Comparison of ENCODE assay signal across 19 cellular contexts in the genomic region with DNA sequence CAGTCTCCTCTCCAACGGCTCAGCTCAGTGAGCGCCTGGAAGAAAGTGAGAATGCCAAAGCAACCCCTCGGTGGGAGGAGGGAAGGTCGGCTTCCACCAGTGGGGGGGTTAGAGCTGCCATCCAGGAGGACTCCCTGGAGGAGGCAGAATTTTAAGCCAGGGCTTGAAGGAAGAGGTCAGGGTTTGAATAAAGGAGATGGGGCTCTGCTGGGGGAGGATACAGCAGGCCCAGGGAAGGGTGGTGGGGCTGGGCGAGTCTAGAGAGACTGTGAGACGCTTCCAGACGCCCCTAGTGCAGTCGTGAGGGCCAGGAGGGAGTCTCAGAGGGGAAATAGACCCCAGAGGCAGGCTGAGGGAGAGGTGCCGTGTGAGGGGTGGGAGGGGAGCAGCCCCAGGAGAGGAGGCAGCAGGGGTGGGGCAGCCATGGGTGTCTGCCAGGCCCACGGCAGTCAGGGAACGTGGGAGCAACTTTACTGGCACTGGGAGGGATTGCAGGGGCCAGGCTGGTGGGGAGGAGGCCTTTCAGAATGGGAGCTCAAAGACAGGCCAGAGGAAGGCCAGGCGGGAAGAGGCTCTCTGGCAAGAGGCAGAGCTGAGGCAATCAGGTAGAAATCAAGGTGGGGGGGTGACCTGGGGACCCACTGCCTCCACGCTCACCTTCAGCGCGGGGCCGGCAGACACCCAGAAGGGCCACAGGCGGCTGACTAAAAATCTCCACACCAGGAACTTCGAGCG. TPM values are rescaled to one million over a fixed set of nuclear protein-coding genes. Genes with fewer than 3 reads are reported as not detected.
A peak's percentile ranks its signal among the peaks of the same experiment; 100 is the strongest.
DNase-seq lines count a peak whose midpoint lies in the region; ATAC-seq and TF ChIP-seq lines count a peak whose summit lies in the region.
"Had no signal": no experiment of that assay in that cellular context is flagged by ENCODE, and none has a peak within 500 bp of the region (broad histone marks: within the 10 kb centered on the region; RNA-seq: fewer than 3 reads in every experiment).

No MANE protein-coding gene starts in this region.

- H3F3A ChIP-seq in SK-N-SH (replicated peaks; ENCODE audit: insufficient read depth) = no peaks in the 10 kb centered on the region

- H3K4me1 Mint-ChIP-seq in WTC11 = peaks cover 70% of the 10 kb centered on the region
- H3K4me1 Mint-ChIP-seq in nephron = peaks cover 60% of the 10 kb centered on the region
- H3K4me1 Mint-ChIP-seq in type B pancreatic cell (ENCODE audit: unreplicated experiment) = peaks cover 50% of the 10 kb centered on the region

- no peak overlapping the region for H3K9ac ChIP-seq in SK-N-SH

- H3K4me3 ChIP-seq in SK-N-SH (ENCODE audit: low read depth in 2 of 2, low read length in 1 of 2) = no peak overlapping the region
- H3K4me3 ChIP-seq: esophagus squamous epithelium, GM12878, lower lobe of right lung, SJSA1 had no signal

- H3K4me2 ChIP-seq in SK-N-SH = no peak overlapping the region

- no peaks in the 10 kb centered on the region for H3K27me3 Mint-ChIP-seq in WTC11 (ENCODE audit: low read depth)
- peaks cover 4% of the 10 kb centered on the region for H3K27me3 Mint-ChIP-seq in nephron (ENCODE audit: low read depth)
- H3K27me3 Mint-ChIP-seq in type B pancreatic cell = no peaks in the 10 kb centered on the region

- peaks cover 0 to 58% of the 10 kb centered on the region in 2 experiments; a peak in 1 of 4 replicates for H3K4me1 ChIP-seq in SK-N-SH (ENCODE audit: control insufficient read depth in 1 of 2, insufficient read depth in 2 of 2, low read depth in 1 of 2, low read length in 1 of 2)

- no peak for DNase-seq in SK-N-SH
- DNase-seq in WTC11 (ENCODE audit: low spot score) = no peak
- DNase-seq in type B pancreatic cell (ENCODE audit: extremely low spot score, unreplicated experiment) = no peak
- no peak for DNase-seq in stimulated activated naive CD4-positive, alpha-beta T cell (lab: John Stamatoyannopoulos, UW)
- DNase-seq in SHP77 treated with DMSO at 0.1 percent for 48 hours (lab: John Stamatoyannopoulos, UW) = no peak
- no peak for DNase-seq in A172 (ENCODE audit: low spot score)
- DNase-seq: activated CD4-positive, alpha-beta T cell treated with anti-CD3 and anti-CD28 coated beads, Interleukin-2, amount 50 U/mL, for 4 hours; activated T-cell treated with anti-CD3 and anti-CD28 coated beads, Interleukin-2, amount 50 U/mL, for 1 hour; esophagus squamous epithelium; GOT3; lower lobe of right lung; NCI-H1694; NCI-H510A; stimulated activated CD4-positive, alpha-beta T cell treated with anti-CD3 and anti-CD28 coated beads, Interleukin-1b, Interleukin-23, amount 100 ng/mL, for 48 hours had no signal

- no peak for TF ChIP-seq RAD21 in SK-N-SH (IDR thresholded peaks at IDR 0.05; ENCODE audit: low read length)

- H3K4me3 Mint-ChIP-seq in WTC11 (peak overlapping the region; percentile 9; the same call in 1 of the 2 replicates), nephron (no peak overlapping the region), type B pancreatic cell (no peak overlapping the region)

- H3K9me3 Mint-ChIP-seq in WTC11 (no peaks in the 10 kb centered on the region), nephron (no peaks in the 10 kb centered on the region), type B pancreatic cell (no peaks in the 10 kb centered on the region)
- H3K9me3 Mint-ChIP-seq: activated naive CD4-positive, alpha-beta T cell treated with anti-CD3 and anti-CD28 coated beads, Interleukin-2, amount 50 U/mL, for 72 hours had no signal

- TF ChIP-seq CTCF in SK-N-SH (IDR thresholded peaks at IDR 0.05) = no peak
- no peak for TF ChIP-seq CTCF in WTC11 (IDR thresholded peaks at IDR 0.05)
- no peak for TF ChIP-seq CTCF in nephron (IDR thresholded peaks at IDR 0.05; ENCODE audit: unreplicated experiment in 3 of 3)
- no peak for TF ChIP-seq CTCF in type B pancreatic cell (conservative IDR thresholded peaks at IDR 0.05)

- no peak overlapping the region for H2AFZ ChIP-seq in SK-N-SH (ENCODE audit: low read depth)

- no peaks in the 10 kb centered on the region for H3K9me2 ChIP-seq in SK-N-SH

- H3K27ac Mint-ChIP-seq in WTC11 (peak overlapping the region; percentile 74), nephron (peak overlapping the region; percentile 69 to 89 (median 85)), type B pancreatic cell (peak overlapping the region; percentile 53)

- 0 out of 3 replicates have a peak, but pooled peaks have one; percentile 16 for ATAC-seq in SK-N-SH treated with all-trans-retinoic acid at 6 μM for 48 hours
- ATAC-seq in WTC11 = peak; percentile 11
- ATAC-seq: activated naive CD4-positive, alpha-beta T cell treated with anti-CD3 and anti-CD28 coated beads, Interleukin-2, amount 50 U/mL, for 72 hours; lower lobe of right lung had no signal

- CTCF ChIA-PET in SK-N-SH (lab: Yijun Ruan, JAX) = interaction anchor here (0.7 to 2.5 kb wide), 6 partner anchors 9 to 325 kb away, joined by 3 to 13 read pairs (median 4); no protein-coding TSS in a partner anchor
- CTCF ChIA-PET in WTC11 (lab: Charles Lee) = interaction anchor here (0.6 to 4.6 kb wide), 23 partner anchors 8 to 428 kb away, joined by 3 to 26 read pairs (median 5); no protein-coding TSS in a partner anchor

- no peaks in the 10 kb centered on the region for H3K36me3 ChIP-seq in SK-N-SH (replicated peaks in 1 of 2; ENCODE audit: control insufficient read depth in 1 of 2, insufficient read depth in 2 of 2, low read length in 1 of 2)
- H3K36me3 ChIP-seq: esophagus squamous epithelium, lower lobe of right lung had no signal

- H3K27ac ChIP-seq in SK-N-SH (ENCODE audit: low read depth in 2 of 2, low read length in 1 of 2) = peak overlapping the region in 1 of 2 experiments; percentile 48; a peak in 1 of 4 replicates
- H3K27ac ChIP-seq: esophagus squamous epithelium, lower lobe of right lung, SJSA1 had no signal

- H3K36me3 Mint-ChIP-seq in WTC11 = no peaks in the 10 kb centered on the region
- no peaks in the 10 kb centered on the region for H3K36me3 Mint-ChIP-seq in nephron (ENCODE audit: low read depth)
- no peaks in the 10 kb centered on the region for H3K36me3 Mint-ChIP-seq in type B pancreatic cell
- H3K36me3 Mint-ChIP-seq: activated naive CD4-positive, alpha-beta T cell treated with anti-CD3 and anti-CD28 coated beads, Interleukin-2, amount 50 U/mL, for 72 hours had no signal

- WGBS in SK-N-SH (ENCODE audit: low lambda C conversion rate) = 92% methylated on average over 19 of the region's 19 CpGs

- POLR2A ChIA-PET in SK-N-SH (lab: Yijun Ruan, JAX) = no interaction called here
- POLR2A ChIA-PET in WTC11 (lab: Charles Lee) = interaction anchor here (0.5 to 2.5 kb wide), 3 partner anchors 9 to 48 kb away, joined by 3 to 8 read pairs (median 3); no protein-coding TSS in a partner anchor

- H3K9me3 ChIP-seq in SK-N-SH = no peaks in the 10 kb centered on the region
- H3K9me3 ChIP-seq: esophagus squamous epithelium, lower lobe of right lung, SJSA1 had no signal

- H4K20me1 ChIP-seq in SK-N-SH (ENCODE audit: insufficient read depth) = peaks cover 65% of the 10 kb centered on the region

- peaks cover 7% of the 10 kb centered on the region for H3K79me2 ChIP-seq in SK-N-SH (ENCODE audit: insufficient read depth)

- TF ChIP-seq EP300 in SK-N-SH (IDR thresholded peaks at IDR 0.05; ENCODE audit: borderline replicate concordance in 1 of 2, low read depth in 1 of 2, low read length in 1 of 2) = no peak

- no peaks in the 10 kb centered on the region for H3K27me3 ChIP-seq in SK-N-SH (ENCODE audit: insufficient read depth)
- H3K27me3 ChIP-seq: esophagus squamous epithelium, SJSA1 had no signal

TF ChIP-seq in SK-N-SH treated with all-trans-retinoic acid at 6 μM for 48 hours, 23 proteins besides CTCF, POLR2A, EP300 and RAD21 (continues in another document):
- TF ChIP-seq ARNTL (CRISPR knock-in tag; IDR thresholded peaks at IDR 0.05; ENCODE audit: borderline replicate concordance, low read depth) (no peak), ISL1 (CRISPR knock-in tag; IDR thresholded peaks at IDR 0.05) (no peak), ZNF8 (CRISPR knock-in tag; IDR thresholded peaks at IDR 0.05) (no peak), ZC3H10 (CRISPR knock-in tag; IDR thresholded peaks at IDR 0.05) (no peak), OSR1 (CRISPR knock-in tag; IDR thresholded peaks at IDR 0.05) (no peak), ZFP30 (CRISPR knock-in tag; IDR thresholded peaks at IDR 0.05) (no peak), ESRRG (CRISPR knock-in tag; IDR thresholded peaks at IDR 0.05) (no peak)

TF ChIP-seq in SK-N-SH, 30 proteins besides CTCF, POLR2A, EP300 and RAD21:
- TF ChIP-seq, protein P1, sequence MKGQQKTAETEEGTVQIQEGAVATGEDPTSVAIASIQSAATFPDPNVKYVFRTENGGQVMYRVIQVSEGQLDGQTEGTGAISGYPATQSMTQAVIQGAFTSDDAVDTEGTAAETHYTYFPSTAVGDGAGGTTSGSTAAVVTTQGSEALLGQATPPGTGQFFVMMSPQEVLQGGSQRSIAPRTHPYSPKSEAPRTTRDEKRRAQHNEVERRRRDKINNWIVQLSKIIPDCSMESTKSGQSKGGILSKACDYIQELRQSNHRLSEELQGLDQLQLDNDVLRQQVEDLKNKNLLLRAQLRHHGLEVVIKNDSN (IDR thresholded peaks at IDR 0.05; ENCODE audit: borderline replicate concordance, low read depth) = no peak

TF ChIP-seq in WTC11, 78 proteins besides CTCF, POLR2A, EP300 and RAD21 (continues in another document):
- no peak for TF ChIP-seq IRF2 (CRISPR knock-in tag; IDR thresholded peaks at IDR 0.05; ENCODE audit: borderline replicate concordance, low read depth)
- no peak for TF ChIP-seq ZNF138 (CRISPR knock-in tag; conservative IDR thresholded peaks at IDR 0.05)

RNA-seq across cellular contexts. Expression of a gene that starts 12.1 kb away (rescaled TPM):
- polyA plus RNA-seq in SK-N-SH (2012; rRNA removed) = 22.7 and 26.5 TPM in 2 replicates
- polyA plus RNA-seq in SK-N-SH (2012; cell fraction: cytosol; rRNA removed) = 18.5 and 22.7 TPM in 2 replicates
- 94.0 and 103 TPM in 2 replicates for polyA plus RNA-seq in SK-N-SH (2012; cell fraction: nucleus; rRNA removed)
- 91.0 to 124 TPM (median 93.8 TPM) in 3 replicates for total RNA-seq in WTC11 (2021)
- 101 and 112 TPM in 2 replicates for total RNA-seq in type B pancreatic cell (ENCODE audit: low replicate concordance)
- total RNA-seq in A172 (2014; rRNA removed; shearing (Covaris generic)) = 9.7 and 13.4 TPM in 2 replicates
